In genomic region chr13:60303166-60303565, GRCh38 we compare ENCODE assay signal across 25 cellular contexts.
"Had no signal": no experiment of that assay in that cellular context is flagged by ENCODE, and none has a peak within 500 bp of the region (broad histone marks: within the 10 kb centered on the region; RNA-seq: fewer than 3 reads in every experiment).

No MANE protein-coding gene starts in this region.

- H3K36me3 ChIP-seq: left lung, lower lobe of right lung, ovary, right atrium auricular region, right lobe of liver, stomach, thyroid gland, transverse colon, upper lobe of left lung, vagina had no signal

- H3K36me3 Mint-ChIP-seq: naive thymus-derived CD4-positive, alpha-beta T cell; natural killer cell treated with Interleukin-12 subunit alpha and Interleukin-12 subunit beta and Interleukin-15 and Interleukin-18, amount 100 ng/mL, for 72 hours; stimulated activated naive B cell treated with anti-CD40 and anti-IgM and Interleukin-4, amounts not matched to agents 10 μg/mL and 1 μg/mL and 100 μg/mL, for 72 hours had no signal

- H3K27ac ChIP-seq: left lung, lower lobe of right lung, ovary, right atrium auricular region, right lobe of liver, stomach, testis, thyroid gland, transverse colon, upper lobe of left lung, vagina had no signal

- H3K9me3 ChIP-seq: left lung, lower lobe of right lung, mucosa of descending colon, ovary, right atrium auricular region, right lobe of liver, stomach, testis, thyroid gland, transverse colon, upper lobe of left lung, vagina had no signal

- DNase-seq: immature natural killer cell; kidney; left colon; left lung; lower lobe of right lung; midbrain; mucosa of descending colon; naive thymus-derived CD4-positive, alpha-beta T cell; ovary; right lobe of liver; stimulated activated CD4-positive, alpha-beta T cell treated with anti-CD3 and anti-CD28 coated beads, Interleukin-12 subunit alpha, Interleukin-12 subunit beta, amount 100 ng/mL, for 4 hours; stimulated activated CD4-positive, alpha-beta T cell treated with anti-CD3 and anti-CD28 coated beads, Interleukin-15, amount 100 ng/mL, for 24 hours; stimulated activated CD4-positive, alpha-beta T cell treated with anti-CD3 and anti-CD28 coated beads, Interleukin-2, amount 100 ng/mL, for 24 hours; stimulated activated CD4-positive, alpha-beta T cell treated with anti-CD3 and anti-CD28 coated beads, Interleukin-4, amount 100 ng/mL, for 1 hour; stimulated activated naive B cell treated with anti-CD40 and anti-IgM and Interleukin-4, amounts not matched to agents 10 μg/mL and 1 μg/mL and 100 μg/mL, for 72 hours; stimulated activated naive CD8-positive, alpha-beta T cell treated with anti-CD3 and anti-CD28 coated beads, Interleukin-15, Interleukin-2, amounts not matched to agents 100 U/mL and 50 U/mL, for 24 hours; stomach; testis; thyroid gland; transverse colon; upper lobe of left lung had no signal

- H3K4me1 ChIP-seq: left lung, lower lobe of right lung, right atrium auricular region, right lobe of liver, stomach, testis, thyroid gland, transverse colon, upper lobe of left lung, vagina had no signal

- H3K27me3 ChIP-seq: left lung, ovary, right atrium auricular region, right lobe of liver, stomach, testis, thyroid gland, transverse colon, upper lobe of left lung, vagina had no signal

- H3K4me3 Mint-ChIP-seq: immature natural killer cell; naive thymus-derived CD4-positive, alpha-beta T cell; natural killer cell treated with Interleukin-12 subunit alpha and Interleukin-12 subunit beta and Interleukin-15 and Interleukin-18, amount 100 ng/mL, for 72 hours; stimulated activated naive B cell treated with anti-CD40 and anti-IgM and Interleukin-4, amounts not matched to agents 10 μg/mL and 1 μg/mL and 100 μg/mL, for 72 hours had no signal

- H3K4me1 Mint-ChIP-seq: immature natural killer cell; naive thymus-derived CD4-positive, alpha-beta T cell; stimulated activated naive B cell treated with anti-CD40 and anti-IgM and Interleukin-4, amounts not matched to agents 10 μg/mL and 1 μg/mL and 100 μg/mL, for 72 hours had no signal

- ATAC-seq: left colon; left lung; lower lobe of right lung; mucosa of descending colon; naive thymus-derived CD4-positive, alpha-beta T cell; natural killer cell treated with Interleukin-12 subunit alpha and Interleukin-12 subunit beta and Interleukin-15 and Interleukin-18, amount 100 ng/mL, for 72 hours; right lobe of liver; stimulated activated naive B cell treated with anti-CD40 and anti-IgM and Interleukin-4, amounts not matched to agents 10 μg/mL and 1 μg/mL and 100 μg/mL, for 72 hours; stimulated activated naive CD8-positive, alpha-beta T cell treated with anti-CD3 and anti-CD28 coated beads, Interleukin-15, Interleukin-2, amounts not matched to agents 100 U/mL and 50 U/mL, for 24 hours had no signal

- H3K4me3 ChIP-seq: left lung, lower lobe of right lung, mucosa of descending colon, ovary, right atrium auricular region, right lobe of liver, stomach, testis, thyroid gland, transverse colon, upper lobe of left lung, vagina had no signal

- H3K27ac Mint-ChIP-seq: immature natural killer cell; naive thymus-derived CD4-positive, alpha-beta T cell; natural killer cell treated with Interleukin-12 subunit alpha and Interleukin-12 subunit beta and Interleukin-15 and Interleukin-18, amount 100 ng/mL, for 72 hours; progenitor cell of endocrine pancreas; stimulated activated naive B cell treated with anti-CD40 and anti-IgM and Interleukin-4, amounts not matched to agents 10 μg/mL and 1 μg/mL and 100 μg/mL, for 72 hours had no signal
